26 cellular contexts compared by ENCODE assay signal in the genomic region with DNA sequence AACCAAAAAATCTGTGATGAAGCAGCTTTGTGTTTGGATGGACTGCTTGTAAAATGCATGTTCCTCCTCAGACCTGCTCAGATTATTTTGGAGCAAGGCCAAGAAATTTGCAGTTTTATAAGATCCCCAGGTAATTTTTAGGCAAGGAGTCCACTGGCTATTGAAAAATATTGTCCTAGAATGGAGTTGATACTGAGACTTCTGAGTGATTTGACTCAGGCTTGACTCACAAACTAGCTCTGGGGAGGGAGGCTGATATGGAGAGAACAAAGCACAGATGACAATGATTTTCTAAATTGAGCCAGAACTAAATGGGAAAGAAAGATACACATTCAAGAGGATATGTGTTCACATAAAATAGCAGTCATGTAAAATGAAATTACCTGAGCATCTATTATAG. TPM values are rescaled to one million over a fixed set of nuclear protein-coding genes. Genes with fewer than 3 reads are reported as not detected.
A peak's percentile ranks its signal among the peaks of the same experiment; 100 is the strongest.
DNase-seq lines count a peak whose midpoint lies in the region; ATAC-seq and TF ChIP-seq lines count a peak whose summit lies in the region.
"Had no signal": no experiment of that assay in that cellular context is flagged by ENCODE, and none has a peak within 500 bp of the region (broad histone marks: within the 10 kb centered on the region; RNA-seq: fewer than 3 reads in every experiment).

No MANE protein-coding gene starts in this region.

- H3K27ac Mint-ChIP-seq in H9, result peak overlapping the region; percentile 10 to 58 (median 58); a peak in 2 of 7 replicates
- H3K27ac Mint-ChIP-seq: activated CD4-positive, alpha-beta T cell treated with anti-CD3 and anti-CD28 coated beads, Interleukin-2, amount 10 ng/mL, durations not matched to agents 24 days and 14 days; activated naive CD4-positive, alpha-beta T cell treated with anti-CD3 and anti-CD28 coated beads for 36 hours; stimulated activated naive B cell treated with anti-CD40 and anti-IgM and Interleukin-4, amounts not matched to agents 10 μg/mL and 1 μg/mL and 100 μg/mL, for 72 hours had no signal

- TF ChIP-seq CTCF in H9 (conservative IDR thresholded peaks at IDR 0.05) (no peak), VCaP (conservative IDR thresholded peaks at IDR 0.05) (no peak), fibroblast of the aortic adventitia (IDR thresholded peaks at IDR 0.05; ENCODE audit: insufficient read depth, low read length) (no peak), gastroesophageal sphincter (IDR thresholded peaks at IDR 0.05) (no peak)

- H3K9ac ChIP-seq in H9 (ENCODE audit: extremely low read depth, insufficient read length, low read length), result no peak overlapping the region
- H3K9ac ChIP-seq: KMS-11 had no signal

- H2BK15ac ChIP-seq in H9 (ENCODE audit: low read depth, low read length), result no peak overlapping the region

- peaks cover 18 to 39% (median 31%) of the 10 kb centered on the region in 3 experiments for H3K36me3 Mint-ChIP-seq in H9 (ENCODE audit: insufficient read depth in 1 of 3, low read depth in 3 of 3)

- no peaks in the 10 kb centered on the region for H4K20me1 ChIP-seq in H9 (ENCODE audit: control insufficient read depth, insufficient read depth, insufficient read length)

- H3T11ph ChIP-seq in H9 (ENCODE audit: low read length), result no peak overlapping the region

- H4K5ac ChIP-seq in H9 (ENCODE audit: insufficient read length, low read depth, low read length), result no peak overlapping the region

- H3K79me1 ChIP-seq in H9 (ENCODE audit: insufficient read depth, low read depth, low read length, poor library complexity, severe bottlenecking), result no peaks in the 10 kb centered on the region

- no peaks in the 10 kb centered on the region for H3K23me2 ChIP-seq in H9 (ENCODE audit: insufficient read length, low read depth, low read length, poor library complexity, severe bottlenecking)

- H3K4me2 ChIP-seq in H9 (ENCODE audit: insufficient read depth, insufficient read length, low read length), result no peak overlapping the region
- H3K4me2 ChIP-seq: A549, KMS-11 had no signal

- H3K4me1 Mint-ChIP-seq in H9, result peaks cover 5 to 6% of the 10 kb centered on the region in 2 experiments
- H3K4me1 Mint-ChIP-seq: activated CD4-positive, alpha-beta T cell treated with anti-CD3 and anti-CD28 coated beads, Interleukin-2, amount 10 ng/mL, durations not matched to agents 24 days and 14 days; naive B cell; stimulated activated naive B cell treated with anti-CD40 and anti-IgM and Interleukin-4, amounts not matched to agents 10 μg/mL and 1 μg/mL and 100 μg/mL, for 72 hours had no signal

- no peak overlapping the region for H3K18ac ChIP-seq in H9 (ENCODE audit: insufficient read length, low read depth, low read length)

- H4K91ac ChIP-seq in H9 (ENCODE audit: insufficient read length, low read depth, low read length), result no peak overlapping the region

- no peak for TF ChIP-seq EP300 in gastroesophageal sphincter (IDR thresholded peaks at IDR 0.05)

- no peak overlapping the region for H2AK5ac ChIP-seq in H9 (ENCODE audit: insufficient read length, low read length)

- no peak overlapping the region for H4K8ac ChIP-seq in H9 (replicated peaks; ENCODE audit: insufficient read length, low read depth, low read length)

- H2BK120ac ChIP-seq in H9 (ENCODE audit: low read depth, low read length, poor library complexity, severe bottlenecking), result no peak overlapping the region

- H3K23ac ChIP-seq in H9 (ENCODE audit: insufficient read length, low read depth, low read length), result no peak overlapping the region

- H3K4me1 ChIP-seq in H9 (ENCODE audit: insufficient read depth, low read length) (no peaks in the 10 kb centered on the region), gastroesophageal sphincter (no peaks in the 10 kb centered on the region)
- H3K4me1 ChIP-seq: A549, spleen, testis had no signal

- H3K9me3 ChIP-seq in H9 (ENCODE audit: control insufficient read depth, low read depth, low read length) (no peaks in the 10 kb centered on the region), gastroesophageal sphincter (no peaks in the 10 kb centered on the region)
- H3K9me3 ChIP-seq: A549, spleen, testis had no signal

- no peak overlapping the region for H3K4me3 ChIP-seq in fibroblast of the aortic adventitia (ENCODE audit: low read depth, low read length)
- no peak overlapping the region for H3K4me3 ChIP-seq in gastroesophageal sphincter
- H3K4me3 ChIP-seq: A549, cardiac muscle cell, coronary artery, GM12878, spleen, testis had no signal

- no peak overlapping the region for H3K4me3 Mint-ChIP-seq in H9
- H3K4me3 Mint-ChIP-seq: activated CD4-positive, alpha-beta T cell treated with anti-CD3 and anti-CD28 coated beads, Interleukin-2, amount 10 ng/mL, durations not matched to agents 24 days and 14 days; activated naive CD4-positive, alpha-beta T cell treated with anti-CD3 and anti-CD28 coated beads for 36 hours; naive B cell; stimulated activated naive B cell treated with anti-CD40 and anti-IgM and Interleukin-4, amounts not matched to agents 10 μg/mL and 1 μg/mL and 100 μg/mL, for 72 hours had no signal

- no peak overlapping the region for H3K27ac ChIP-seq in H9 (ENCODE audit: insufficient read length, low read depth, low read length)
- peak overlapping the region; percentile 31 for H3K27ac ChIP-seq in VCaP
- H3K27ac ChIP-seq in gastroesophageal sphincter, result no peak overlapping the region
- H3K27ac ChIP-seq: A549, cardiac muscle cell, coronary artery, KMS-11, spleen, testis had no signal

- no peak overlapping the region for H3K4ac ChIP-seq in H9 (ENCODE audit: low read depth, low read length)

- peaks cover 10 to 94% of the 10 kb centered on the region in 2 donors for H3K36me3 ChIP-seq in gastroesophageal sphincter

- no peak overlapping the region for H2BK12ac ChIP-seq in H9 (ENCODE audit: insufficient read length, low read depth, low read length)

- DNase-seq in A172 (ENCODE audit: low spot score) (peak; percentile 4), H9 (no peak), fibroblast of the aortic adventitia (ENCODE audit: low read depth) (peak; percentile 37), UCSD-AML1 (lab: John Stamatoyannopoulos, UW; ENCODE audit: unreplicated experiment) (no peak)
- no peak for DNase-seq in activated CD4-positive, alpha-beta T cell treated with anti-CD3 and anti-CD28 coated beads for 4 hours
- DNase-seq: activated CD4-positive, alpha-beta T cell treated with anti-CD3 and anti-CD28 coated beads, Interleukin-2, amount 10 ng/mL, durations not matched to agents 24 days and 14 days; activated naive CD4-positive, alpha-beta T cell treated with anti-CD3 and anti-CD28 coated beads for 36 hours; activated T-cell treated with anti-CD3 and anti-CD28 coated beads, Interleukin-2, amount 50 U/mL, for 48 hours; head of caudate nucleus; left colon; naive B cell; NCI-H187 treated with DMSO at 0.1 percent for 48 hours; NCI-H69; occipital lobe; spleen; stimulated activated CD4-positive, alpha-beta T cell treated with anti-CD3 and anti-CD28 coated beads, Interleukin-4, amount 100 ng/mL, for 1 hour; stimulated activated naive B cell treated with anti-CD40 and anti-IgM and Interleukin-4, amounts not matched to agents 10 μg/mL and 1 μg/mL and 100 μg/mL, for 72 hours; testis had no signal

- no peaks in the 10 kb centered on the region for H3K27me3 Mint-ChIP-seq in H9 (ENCODE audit: low read depth)
- H3K27me3 Mint-ChIP-seq: activated CD4-positive, alpha-beta T cell treated with anti-CD3 and anti-CD28 coated beads, Interleukin-2, amount 10 ng/mL, durations not matched to agents 24 days and 14 days; naive B cell; stimulated activated naive B cell treated with anti-CD40 and anti-IgM and Interleukin-4, amounts not matched to agents 10 μg/mL and 1 μg/mL and 100 μg/mL, for 72 hours had no signal

- TF ChIP-seq POLR2A in gastroesophageal sphincter (IDR thresholded peaks at IDR 0.05), result no peak

- no peak overlapping the region for H2AFZ ChIP-seq in H9 (ENCODE audit: low read length)

- peaks cover 2 to 9% of the 10 kb centered on the region in 2 experiments; a peak in 3 of 5 replicates for H3K9me3 Mint-ChIP-seq in H9
- H3K9me3 Mint-ChIP-seq: activated CD4-positive, alpha-beta T cell treated with anti-CD3 and anti-CD28 coated beads, Interleukin-2, amount 10 ng/mL, durations not matched to agents 24 days and 14 days; activated naive CD4-positive, alpha-beta T cell treated with anti-CD3 and anti-CD28 coated beads for 36 hours; naive B cell; stimulated activated naive B cell treated with anti-CD40 and anti-IgM and Interleukin-4, amounts not matched to agents 10 μg/mL and 1 μg/mL and 100 μg/mL, for 72 hours had no signal

- no peak overlapping the region for H3K14ac ChIP-seq in H9 (ENCODE audit: insufficient read depth, low read length)

- no peak for ATAC-seq in HG03135 (IDR thresholded peaks at IDR 0.05; ENCODE audit: unreplicated experiment)
- no peak for ATAC-seq in gastroesophageal sphincter
- ATAC-seq: A549; GM12878; left colon; stimulated activated naive B cell treated with anti-CD40 and anti-IgM and Interleukin-4, amounts not matched to agents 10 μg/mL and 1 μg/mL and 100 μg/mL, for 72 hours had no signal

- H3K27me3 ChIP-seq in H9 (ENCODE audit: insufficient read depth, low read length) (no peaks in the 10 kb centered on the region), gastroesophageal sphincter (no peaks in the 10 kb centered on the region)
- H3K27me3 ChIP-seq: cardiac muscle cell, spleen, testis had no signal

- H3K79me2 ChIP-seq in H9 (ENCODE audit: insufficient read depth, low read length), result no peaks in the 10 kb centered on the region

- H2BK20ac ChIP-seq in H9 (ENCODE audit: low read depth, low read length, poor library complexity, severe bottlenecking), result no peak overlapping the region

- H2BK5ac ChIP-seq in H9 (ENCODE audit: insufficient read length, low read length), result no peak overlapping the region

- no peak overlapping the region for H3K56ac ChIP-seq in H9 (ENCODE audit: insufficient read length, low read depth, low read length)

RNA-seq across cellular contexts. Expression of a gene that starts 36.7 kb away (rescaled TPM):
- total RNA-seq in A172 (2014; rRNA removed; shearing (Covaris generic)), result 8.5 and 8.8 TPM in 2 replicates
- 23.7 and 24.0 TPM in 2 replicates for total RNA-seq in H9 (2021)
- total RNA-seq in fibroblast of the aortic adventitia (ENCODE audit: low replicate concordance), result 17.3 and 19.1 TPM in 2 replicates
- 100 to 1,000 TPM in 3 of 4 donors, 10 to 100 TPM in 1; 62.9 to 131 (median 119) TPM for total RNA-seq in gastroesophageal sphincter

Comparison
In these comparisons a context has a peak if more than half of its experiments do, and no peak if none do; other contexts are left out.
1. DNase-seq: peak in A172 (single experiment) and fibroblast of the aortic adventitia (single experiment); none in H9 (single experiment), activated CD4-positive, alpha-beta T cell treated with anti-CD3 and anti-CD28 coated beads for 4 hours (0 of 2) and UCSD-AML1 (single experiment).